8 cellular contexts compared by ENCODE assay signal in genomic region chr20:31663838-31664695, GRCh38. TPM values are rescaled to one million over a fixed set of nuclear protein-coding genes. Genes with fewer than 3 reads are reported as not detected.
A peak's percentile ranks its signal among the peaks of the same experiment; 100 is the strongest.
DNase-seq lines count a peak whose midpoint lies in the region; ATAC-seq, FAIRE-seq and TF ChIP-seq lines count a peak whose summit lies in the region.

No MANE protein-coding gene starts in this region.

- H3K4me1 Mint-ChIP-seq in activated naive CD4-positive, alpha-beta T cell treated with anti-CD3 and anti-CD28 coated beads for 36 hours (ENCODE audit: low read depth): peaks cover 62% of the 10 kb centered on the region
- peaks cover 72% of the 10 kb centered on the region for H3K4me1 Mint-ChIP-seq in activated CD8-positive, alpha-beta T cell treated with anti-CD3 and anti-CD28 coated beads for 36 hours (ENCODE audit: low read depth)

- H3K4me1 ChIP-seq in HepG2 (ENCODE audit: insufficient read depth, low read length): peaks cover 87% of the 10 kb centered on the region
- H3K4me1 ChIP-seq in transverse colon: peaks cover 39 to 80% (median 61%) of the 10 kb centered on the region in 4 donors

- H3K9me3 ChIP-seq in HepG2 (ENCODE audit: low read length) (no peaks in the 10 kb centered on the region), transverse colon (no peaks in the 10 kb centered on the region)

- in situ Hi-C loops in HepG2 (cut with HindIII; ENCODE audit: extremely low pct_ligation_motif_present, low pct_unique_long_range_greater_than_20kb) (loop anchor here (5.0 kb wide), 1 partner anchor 58 kb away; the partner anchor contains the start of gene BCL2L1), transverse colon (cut with MboI; ENCODE audit: low pct_ligation_motif_present in 1 of 4, low pct_unique_long_range_greater_than_20kb in 1 of 4, low sequenced_read_pairs in 3 of 4) (loop anchor here in 3 of 4 donors (5.0 kb wide), 1 partner anchor 63 kb away; no protein-coding TSS in a partner anchor)

- TF ChIP-seq CTCF in activated CD8-positive, alpha-beta T cell treated with anti-CD3 and anti-CD28 coated beads for 36 hours (IDR thresholded peaks at IDR 0.05): no peak
- TF ChIP-seq CTCF in HepG2 (CRISPR knock-in tag; IDR thresholded peaks at IDR 0.05) (no peak), transverse colon (IDR thresholded peaks at IDR 0.05) (no peak)

- TF ChIP-seq POLR2A in HepG2 (IDR thresholded peaks at IDR 0.05; ENCODE audit: insufficient read depth in 1 of 2, low read depth in 2 of 2, low read length in 2 of 2) (peak in 1 of 2 experiments; percentile 53), transverse colon (IDR thresholded peaks at IDR 0.05) (peak; percentile 59)

- WGBS in HepG2 (ENCODE audit: low lambda C conversion rate): 3% methylated on average over 11 of the region's 11 CpGs
- 37 to 60% methylated on average over 1 to 11 of the region's 11 CpGs for WGBS in transverse colon (ENCODE audit: low coverage in 1 of 2), 2 donors

- intact Hi-C loops in activated naive CD4-positive, alpha-beta T cell treated with anti-CD3 and anti-CD28 coated beads for 36 hours (cut with micrococcal nuclease): no loop called here
- intact Hi-C loops in activated CD8-positive, alpha-beta T cell treated with anti-CD3 and anti-CD28 coated beads for 36 hours (cut with micrococcal nuclease): no loop called here
- intact Hi-C loops in HepG2 (cut with micrococcal nuclease; ENCODE audit: unreplicated experiment) (loop anchor here (1.0 to 5.0 kb wide), 3 partner anchors 15 to 59 kb away; no protein-coding TSS in a partner anchor), transverse colon (cut with DNase I; ENCODE audit: low total_unique reads) (no loop called here)

- peak overlapping the region in 1 of 3 experiments; percentile 37; a peak in 2 of 6 replicates for H3K4me3 ChIP-seq in HepG2 (replicated peaks in 1 of 3; ENCODE audit: insufficient read depth in 1 of 3, low read depth in 2 of 3, low read length in 3 of 3)
- H3K4me3 ChIP-seq in transverse colon: no peak overlapping the region

- H3K79me2 ChIP-seq in HepG2 (ENCODE audit: insufficient read depth, low read length): peaks cover 25% of the 10 kb centered on the region

- peak overlapping the region; percentile 77 for H3K27ac ChIP-seq in HepG2 (ENCODE audit: extremely low read length, insufficient read depth, low read length)
- H3K27ac ChIP-seq in transverse colon: peak overlapping the region; percentile 86 to 88 (median 86)

- POLR2A ChIA-PET in activated CD8-positive, alpha-beta T cell treated with anti-CD3 and anti-CD28 coated beads for 36 hours (lab: Charles Lee): interaction anchor here (0.9 to 6.0 kb wide), 7 partner anchors 9 to 59 kb away, joined by 3 to 56 read pairs (median 6); partner anchors contain the start of gene BCL2L1
- POLR2A ChIA-PET in HepG2 (lab: Yijun Ruan, JAX): interaction anchor here (0.6 to 16.2 kb wide), 20 partner anchors 8 to 94 kb away, joined by 3 to 1981 read pairs (median 6); partner anchors contain the start of genes BCL2L1, ID1 and TPX2

- CTCF ChIA-PET in activated naive CD4-positive, alpha-beta T cell treated with anti-CD3 and anti-CD28 coated beads for 36 hours (lab: Charles Lee): interaction anchor here (0.6 to 10.3 kb wide), 8 partner anchors 10 to 63 kb away, joined by 3 to 339 read pairs (median 4); partner anchors contain the start of gene BCL2L1
- CTCF ChIA-PET in activated CD8-positive, alpha-beta T cell treated with anti-CD3 and anti-CD28 coated beads for 36 hours (lab: Charles Lee): interaction anchor here (0.6 to 10.1 kb wide), 8 partner anchors 14 to 104 kb away, joined by 3 to 333 read pairs (median 4); partner anchors contain the start of gene BCL2L1
- CTCF ChIA-PET in HepG2 (lab: Yijun Ruan, JAX; ENCODE audit: low intra/inter-chr PET ratio, low total read pairs): interaction anchor here (1.0 to 5.9 kb wide), 2 partner anchors 32 to 60 kb away, joined by 3 to 100 read pairs; partner anchors contain the start of gene BCL2L1

- no peaks in the 10 kb centered on the region for H3K27me3 ChIP-seq in HepG2 (ENCODE audit: control insufficient read depth in 1 of 2, insufficient read depth in 2 of 2, low read length in 2 of 2)
- H3K27me3 ChIP-seq in transverse colon: no peaks in the 10 kb centered on the region

- H4K20me1 ChIP-seq in HepG2 (ENCODE audit: insufficient read depth, low read length): peaks cover 13% of the 10 kb centered on the region; the same call in 1 of the 2 replicates

- H3K9me3 Mint-ChIP-seq in activated naive CD4-positive, alpha-beta T cell treated with anti-CD3 and anti-CD28 coated beads for 36 hours: no peaks in the 10 kb centered on the region
- no peaks in the 10 kb centered on the region for H3K9me3 Mint-ChIP-seq in activated CD8-positive, alpha-beta T cell treated with anti-CD3 and anti-CD28 coated beads for 36 hours

- H3K36me3 ChIP-seq in HepG2 (replicated peaks in 1 of 2; ENCODE audit: control insufficient read depth in 1 of 2, insufficient read depth in 2 of 2, low read length in 2 of 2): peaks cover 29 to 36% of the 10 kb centered on the region in 2 experiments
- peaks cover 0 to 7% (median 0%) of the 10 kb centered on the region in 4 donors for H3K36me3 ChIP-seq in transverse colon

- 0 out of 2 replicates have a peak, but pooled peaks have one; percentile 52 for TF ChIP-seq RAD21 in HepG2 (CRISPR knock-in tag; IDR thresholded peaks at IDR 0.05)

- BruUV-seq in HepG2 (replicated peaks; lab: Mats Ljungman, UMichigan): TSS peak; percentile 8

- H3K36me3 Mint-ChIP-seq in activated naive CD4-positive, alpha-beta T cell treated with anti-CD3 and anti-CD28 coated beads for 36 hours (ENCODE audit: low read depth): peaks cover 34% of the 10 kb centered on the region
- H3K36me3 Mint-ChIP-seq in activated CD8-positive, alpha-beta T cell treated with anti-CD3 and anti-CD28 coated beads for 36 hours (ENCODE audit: low read depth): peaks cover 57% of the 10 kb centered on the region

- peak overlapping the region; percentile 74 for H3K4me2 ChIP-seq in HepG2 (ENCODE audit: low read depth, low read length)

- no peak for ATAC-seq in activated CD8-positive, alpha-beta T cell treated with anti-CD3 and anti-CD28 coated beads for 36 hours
- peak; percentile 84 for ATAC-seq in HepG2
- no peak for ATAC-seq in HG03457 (IDR thresholded peaks at IDR 0.05; ENCODE audit: unreplicated experiment)
- ATAC-seq in HG03045 (IDR thresholded peaks at IDR 0.05; ENCODE audit: unreplicated experiment): no peak
- ATAC-seq in HG02678 (IDR thresholded peaks at IDR 0.05; ENCODE audit: unreplicated experiment): no peak

- TF ChIP-seq EP300 in HepG2 (IDR thresholded peaks at IDR 0.05; ENCODE audit: low read depth in 2 of 2, low read length in 2 of 2) (peak; percentile 25 to 90), HepG2 (CRISPR knock-in tag; IDR thresholded peaks at IDR 0.05; ENCODE audit: borderline replicate concordance) (peak; percentile 79), transverse colon (IDR thresholded peaks at IDR 0.05; ENCODE audit: low read depth) (no peak)

- no peak overlapping the region for H2AFZ ChIP-seq in HepG2 (ENCODE audit: low read length)

- DNase-seq in activated naive CD4-positive, alpha-beta T cell treated with anti-CD3 and anti-CD28 coated beads for 36 hours: peak; percentile 50
- DNase-seq in activated naive CD4-positive, alpha-beta T cell treated with Interleukin-2 at 50 U/mL for 16 hours: no peak
- peak; percentile 34 for DNase-seq in activated CD8-positive, alpha-beta T cell treated with anti-CD3 and anti-CD28 coated beads for 36 hours
- DNase-seq in HepG2 (ENCODE audit: low spot score) (peak; percentile 97), transverse colon (peak; percentile 77)

- H3K27me3 Mint-ChIP-seq in activated naive CD4-positive, alpha-beta T cell treated with anti-CD3 and anti-CD28 coated beads for 36 hours (ENCODE audit: low read depth): no peaks in the 10 kb centered on the region
- no peaks in the 10 kb centered on the region for H3K27me3 Mint-ChIP-seq in activated CD8-positive, alpha-beta T cell treated with anti-CD3 and anti-CD28 coated beads for 36 hours

- H3K4me3 Mint-ChIP-seq in activated naive CD4-positive, alpha-beta T cell treated with anti-CD3 and anti-CD28 coated beads for 36 hours: no peak overlapping the region
- no peak overlapping the region for H3K4me3 Mint-ChIP-seq in activated CD8-positive, alpha-beta T cell treated with anti-CD3 and anti-CD28 coated beads for 36 hours

- H3K9ac ChIP-seq in HepG2 (ENCODE audit: insufficient read depth, low read depth, low read length): peak overlapping the region; percentile 61

- peak; percentile 92 for FAIRE-seq in HepG2 (lab: Jason Lieb, UNC)

- peak overlapping the region; percentile 78 for H3K27ac Mint-ChIP-seq in activated naive CD4-positive, alpha-beta T cell treated with anti-CD3 and anti-CD28 coated beads for 36 hours
- peak overlapping the region; percentile 84 for H3K27ac Mint-ChIP-seq in activated CD8-positive, alpha-beta T cell treated with anti-CD3 and anti-CD28 coated beads for 36 hours

RNA-seq across cellular contexts. Expression of gene COX4I2, which starts 26.4 kb away (rescaled TPM):
- not detected for total RNA-seq in activated naive CD4-positive, alpha-beta T cell treated with anti-CD3 and anti-CD28 coated beads for 36 hours
- not detected for total RNA-seq in activated CD8-positive, alpha-beta T cell treated with anti-CD3 and anti-CD28 coated beads for 36 hours
- total RNA-seq in HepG2 (2016; rRNA removed; fragmentation: Illumina TruSeq; extraction: Trizol) (not detected in 2 replicates), transverse colon (not detected)
- not detected in 2 replicates for total RNA-seq in HepG2 (2016; cell fraction: cytosol; rRNA removed; fragmentation: Illumina TruSeq; extraction: Trizol; ENCODE audit: low read depth)
- total RNA-seq in HepG2 (2016; cell fraction: insoluble cytoplasmic fraction; rRNA removed; fragmentation: Illumina TruSeq; extraction: Trizol): not detected in 2 replicates
- not detected in 2 replicates for total RNA-seq in HepG2 (2016; cell fraction: membrane; rRNA removed; fragmentation: Illumina TruSeq; extraction: Trizol)
- not detected in 2 replicates for total RNA-seq in HepG2 (2016; cell fraction: nucleus; rRNA removed; fragmentation: Illumina TruSeq; extraction: Trizol)
- 0.74 and 1.1 TPM in 2 replicates for polyA plus RNA-seq in HepG2 (2011; rRNA removed)
- polyA plus RNA-seq in HepG2 (2011; cell fraction: cytosol; rRNA removed): 0.97 and 1.4 TPM in 2 replicates
- 0.31 TPM in 1 of 2 replicates, not detected in the other for polyA plus RNA-seq in HepG2 (2011; cell fraction: nucleus; rRNA removed)
- 0.61 and 0.68 TPM in 2 replicates for polyA plus RNA-seq in HepG2 (2012)
- not detected in 2 replicates for polyA plus RNA-seq in HepG2 (2016; cell fraction: cytosol; fragmentation: Illumina TruSeq; extraction: Trizol; ENCODE audit: low read depth)
- polyA plus RNA-seq in HepG2 (2016; cell fraction: insoluble cytoplasmic fraction; fragmentation: Illumina TruSeq; extraction: Trizol; ENCODE audit: low read depth): not detected in 2 replicates
- polyA plus RNA-seq in HepG2 (2016; cell fraction: membrane; fragmentation: Illumina TruSeq; extraction: Trizol; ENCODE audit: low read depth): not detected in 2 replicates
- polyA plus RNA-seq in HepG2 (2016; cell fraction: nucleus; fragmentation: Illumina TruSeq; extraction: Trizol; ENCODE audit: insufficient read depth, low read depth): not detected in 2 replicates
- not detected in 2 replicates for polyA minus RNA-seq in HepG2 (2011; rRNA and poly(A)+ RNA removed; ENCODE audit: low replicate concordance)
- not detected in 2 replicates for polyA minus RNA-seq in HepG2 (2011; cell fraction: cytosol; rRNA and poly(A)+ RNA removed)
- polyA minus RNA-seq in HepG2 (2011; cell fraction: nucleus; rRNA and poly(A)+ RNA removed): not detected in 2 replicates

RNA-seq across cellular contexts. Expression of gene BCL2L1, which starts 58.6 kb away (rescaled TPM):
- total RNA-seq in activated naive CD4-positive, alpha-beta T cell treated with anti-CD3 and anti-CD28 coated beads for 36 hours: 10 to 100 TPM; 87.9 to 89.2 TPM
- 100 to 1,000 TPM; 182 TPM for total RNA-seq in activated CD8-positive, alpha-beta T cell treated with anti-CD3 and anti-CD28 coated beads for 36 hours
- total RNA-seq in HepG2 (2016; rRNA removed; fragmentation: Illumina TruSeq; extraction: Trizol): 164 and 200 TPM in 2 replicates
- 60.9 and 61.0 TPM in 2 replicates for total RNA-seq in HepG2 (2016; cell fraction: cytosol; rRNA removed; fragmentation: Illumina TruSeq; extraction: Trizol; ENCODE audit: low read depth)
- total RNA-seq in HepG2 (2016; cell fraction: insoluble cytoplasmic fraction; rRNA removed; fragmentation: Illumina TruSeq; extraction: Trizol): 169 and 173 TPM in 2 replicates
- 190 and 201 TPM in 2 replicates for total RNA-seq in HepG2 (2016; cell fraction: membrane; rRNA removed; fragmentation: Illumina TruSeq; extraction: Trizol)
- 135 and 148 TPM in 2 replicates for total RNA-seq in HepG2 (2016; cell fraction: nucleus; rRNA removed; fragmentation: Illumina TruSeq; extraction: Trizol)
- polyA plus RNA-seq in HepG2 (2011; rRNA removed): 258 and 259 TPM in 2 replicates
- polyA plus RNA-seq in HepG2 (2011; cell fraction: cytosol; rRNA removed): 215 and 224 TPM in 2 replicates
- polyA plus RNA-seq in HepG2 (2011; cell fraction: nucleus; rRNA removed): 123 and 146 TPM in 2 replicates
- 184 and 192 TPM in 2 replicates for polyA plus RNA-seq in HepG2 (2012)
- polyA plus RNA-seq in HepG2 (2016; cell fraction: cytosol; fragmentation: Illumina TruSeq; extraction: Trizol; ENCODE audit: low read depth): 77.5 and 91.4 TPM in 2 replicates
- 214 and 252 TPM in 2 replicates for polyA plus RNA-seq in HepG2 (2016; cell fraction: insoluble cytoplasmic fraction; fragmentation: Illumina TruSeq; extraction: Trizol; ENCODE audit: low read depth)
- polyA plus RNA-seq in HepG2 (2016; cell fraction: membrane; fragmentation: Illumina TruSeq; extraction: Trizol; ENCODE audit: low read depth): 208 and 211 TPM in 2 replicates
- polyA plus RNA-seq in HepG2 (2016; cell fraction: nucleus; fragmentation: Illumina TruSeq; extraction: Trizol; ENCODE audit: insufficient read depth, low read depth): 168 and 174 TPM in 2 replicates
- polyA minus RNA-seq in HepG2 (2011; rRNA and poly(A)+ RNA removed; ENCODE audit: low replicate concordance): 34.8 and 259 TPM in 2 replicates
- 124 TPM in 2 replicates for polyA minus RNA-seq in HepG2 (2011; cell fraction: cytosol; rRNA and poly(A)+ RNA removed)
- 215 and 221 TPM in 2 replicates for polyA minus RNA-seq in HepG2 (2011; cell fraction: nucleus; rRNA and poly(A)+ RNA removed)
- total RNA-seq in transverse colon: 100 to 1,000 TPM in 3 of 4 donors, 10 to 100 TPM in 1; 98.6 to 151 (median 107) TPM

RNA-seq across cellular contexts. Expression of gene ID1, which starts 59.0 kb away (rescaled TPM):
- total RNA-seq in activated naive CD4-positive, alpha-beta T cell treated with anti-CD3 and anti-CD28 coated beads for 36 hours: 1 to 10 TPM; 1.8 to 2.4 TPM
- under 1 TPM; 0.41 to 0.54 TPM for total RNA-seq in activated CD8-positive, alpha-beta T cell treated with anti-CD3 and anti-CD28 coated beads for 36 hours
- 315 and 419 TPM in 2 replicates for total RNA-seq in HepG2 (2016; rRNA removed; fragmentation: Illumina TruSeq; extraction: Trizol)
- total RNA-seq in HepG2 (2016; cell fraction: cytosol; rRNA removed; fragmentation: Illumina TruSeq; extraction: Trizol; ENCODE audit: low read depth): 421 and 422 TPM in 2 replicates
- total RNA-seq in HepG2 (2016; cell fraction: insoluble cytoplasmic fraction; rRNA removed; fragmentation: Illumina TruSeq; extraction: Trizol): 297 and 421 TPM in 2 replicates
- 329 and 339 TPM in 2 replicates for total RNA-seq in HepG2 (2016; cell fraction: membrane; rRNA removed; fragmentation: Illumina TruSeq; extraction: Trizol)
- 273 and 295 TPM in 2 replicates for total RNA-seq in HepG2 (2016; cell fraction: nucleus; rRNA removed; fragmentation: Illumina TruSeq; extraction: Trizol)
- polyA plus RNA-seq in HepG2 (2011; rRNA removed): 258 and 320 TPM in 2 replicates
- polyA plus RNA-seq in HepG2 (2011; cell fraction: cytosol; rRNA removed): 494 and 1,223 TPM in 2 replicates
- 541 and 1,398 TPM in 2 replicates for polyA plus RNA-seq in HepG2 (2011; cell fraction: nucleus; rRNA removed)
- 119 and 147 TPM in 2 replicates for polyA plus RNA-seq in HepG2 (2012)
- polyA plus RNA-seq in HepG2 (2016; cell fraction: cytosol; fragmentation: Illumina TruSeq; extraction: Trizol; ENCODE audit: low read depth): 99.0 and 102 TPM in 2 replicates
- 273 and 282 TPM in 2 replicates for polyA plus RNA-seq in HepG2 (2016; cell fraction: insoluble cytoplasmic fraction; fragmentation: Illumina TruSeq; extraction: Trizol; ENCODE audit: low read depth)
- 104 TPM in 2 replicates for polyA plus RNA-seq in HepG2 (2016; cell fraction: membrane; fragmentation: Illumina TruSeq; extraction: Trizol; ENCODE audit: low read depth)
- 496 and 499 TPM in 2 replicates for polyA plus RNA-seq in HepG2 (2016; cell fraction: nucleus; fragmentation: Illumina TruSeq; extraction: Trizol; ENCODE audit: insufficient read depth, low read depth)
- 259 and 709 TPM in 2 replicates for polyA minus RNA-seq in HepG2 (2011; rRNA and poly(A)+ RNA removed; ENCODE audit: low replicate concordance)
- polyA minus RNA-seq in HepG2 (2011; cell fraction: cytosol; rRNA and poly(A)+ RNA removed): 242 and 434 TPM in 2 replicates
- 194 and 456 TPM in 2 replicates for polyA minus RNA-seq in HepG2 (2011; cell fraction: nucleus; rRNA and poly(A)+ RNA removed)
- 1,000 to 10,000 TPM in 1 of 4 donors, 100 to 1,000 TPM in 3; 516 to 1,015 (median 933) TPM for total RNA-seq in transverse colon

Comparison
In these comparisons a context has a peak if more than half of its experiments do, and no peak if none do; other contexts are left out.
1. RNA of gene ID1, which starts 59.0 kb away (total RNA-seq): 516 to 1,015 TPM in transverse colon and 273 to 422 TPM in HepG2; 1.8 to 2.4 TPM in activated naive CD4-positive, alpha-beta T cell treated with anti-CD3 and anti-CD28 coated beads for 36 hours and 0.41 to 0.54 TPM in activated CD8-positive, alpha-beta T cell treated with anti-CD3 and anti-CD28 coated beads for 36 hours; every median in the first group is over 10 times any median in the second.